In the genomic region with DNA sequence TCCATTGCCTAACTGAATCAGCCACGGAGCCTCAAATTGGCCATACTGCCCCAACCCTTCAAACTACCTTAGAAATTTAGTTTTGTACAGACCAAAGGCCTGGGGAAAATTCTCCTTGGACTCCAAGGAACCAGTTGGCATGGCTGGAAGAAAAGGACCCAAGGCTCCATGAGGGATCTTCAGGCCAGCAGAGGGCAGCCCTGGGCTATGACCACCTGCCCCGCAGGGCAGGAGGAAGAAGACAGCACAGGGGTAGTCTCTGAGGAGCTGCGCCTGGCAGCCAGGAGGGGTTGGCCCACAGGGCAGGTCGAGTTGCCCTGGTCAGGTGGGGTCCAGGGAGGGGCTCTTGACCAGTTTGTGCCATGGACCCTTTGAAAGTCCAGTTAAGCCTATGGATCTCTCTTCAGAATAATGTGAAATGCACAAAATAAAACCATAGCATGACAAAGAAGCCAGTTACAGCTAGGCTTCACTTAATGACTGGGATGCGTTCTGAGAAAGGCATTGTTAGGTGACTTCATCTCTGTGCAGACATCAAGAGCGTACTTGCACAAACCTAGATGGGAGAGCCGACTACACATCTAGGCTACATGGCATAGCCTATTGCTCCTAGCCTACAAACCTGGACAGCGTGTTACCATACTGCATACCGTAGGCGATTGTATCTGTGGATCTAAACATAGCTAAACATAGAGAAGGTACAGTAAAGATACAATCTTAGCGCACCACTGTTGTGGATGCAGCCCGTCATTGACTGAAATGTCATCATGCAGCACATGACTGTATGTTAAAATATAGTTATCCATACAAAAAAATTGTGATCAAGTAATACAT, we compare ENCODE assay signal across 1 cellular context.
TF ChIP-seq lines count a peak whose summit lies in the region.

No MANE protein-coding gene starts in this region.

TF ChIP-seq in K562, 482 proteins besides CTCF, POLR2A, EP300 and RAD21 (continued from another document):
- TF ChIP-seq CTCFL (IDR thresholded peaks at IDR 0.05; ENCODE audit: borderline replicate concordance, insufficient read depth, low read depth, low read length, poor library complexity, severe bottlenecking) (peak; percentile 57), KLF16 (IDR thresholded peaks at IDR 0.05) (0 out of 2 replicates have a peak, but pooled peaks have one; percentile 17), ZFP36 (IDR thresholded peaks at IDR 0.05; ENCODE audit: low read depth, low read length, partially characterized antibody) (peak; percentile 20), YY1 (IDR thresholded peaks at IDR 0.05; ENCODE audit: borderline replicate concordance in 1 of 3, control insufficient read depth in 1 of 3, extremely low read depth in 1 of 3, insufficient read depth in 3 of 3, insufficient read length in 1 of 3, insufficient replicate concordance in 2 of 3, low read depth in 1 of 3, low read length in 2 of 3) (peak in 1 of 3 experiments; percentile 24), MED1 (CRISPR knock-in tag; IDR thresholded peaks at IDR 0.05; ENCODE audit: borderline replicate concordance) (no peak), DEAF1 (CRISPR knock-in tag; IDR thresholded peaks at IDR 0.05) (peak; percentile 70), NRF1 (conservative IDR thresholded peaks at IDR 0.05 in 1 of 2, IDR thresholded peaks at IDR 0.05 in 1 of 2) (0 out of 4 replicates have a peak, but pooled peaks of 1 of the 2 experiments have one; percentile 8), CEBPB (tag; IDR thresholded peaks at IDR 0.05) (no peak), NFE2L1 (tag; IDR thresholded peaks at IDR 0.05; ENCODE audit: borderline replicate concordance, low read depth) (no peak), RCOR1 (IDR thresholded peaks at IDR 0.05; ENCODE audit: borderline replicate concordance in 1 of 2, low read depth in 2 of 2, low read length in 2 of 2) (0 out of 4 replicates have a peak, but pooled peaks of 1 of the 2 experiments have one; percentile 36), SMAD2 (IDR thresholded peaks at IDR 0.05; ENCODE audit: low read depth, low read length) (no peak), STAG1 (CRISPR knock-in tag; IDR thresholded peaks at IDR 0.05; ENCODE audit: borderline replicate concordance) (peak; percentile 23; the same call in 1 of the 2 replicates), CEBPG (CRISPR knock-in tag; IDR thresholded peaks at IDR 0.05) (0 out of 2 replicates have a peak, but pooled peaks have one; percentile 14), CEBPG (tag; conservative IDR thresholded peaks at IDR 0.05 in 1 of 2, IDR thresholded peaks at IDR 0.05 in 1 of 2) (no peak), SMC3 (conservative IDR thresholded peaks at IDR 0.05; ENCODE audit: insufficient read depth, low read depth, low read length) (peak; percentile 84), ZNF239 (CRISPR knock-in tag; IDR thresholded peaks at IDR 0.05) (no peak), MYC (IDR thresholded peaks at IDR 0.05; ENCODE audit: low read depth, low read length) (peak; percentile 47; the same call in 1 of the 2 replicates), MYC (CRISPR knock-in tag; IDR thresholded peaks at IDR 0.05; ENCODE audit: borderline replicate concordance, low read depth) (no peak), ZNF140 (CRISPR knock-in tag; IDR thresholded peaks at IDR 0.05) (no peak)
- TF ChIP-seq, protein P1, sequence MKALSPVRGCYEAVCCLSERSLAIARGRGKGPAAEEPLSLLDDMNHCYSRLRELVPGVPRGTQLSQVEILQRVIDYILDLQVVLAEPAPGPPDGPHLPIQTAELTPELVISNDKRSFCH (CRISPR knock-in tag; IDR thresholded peaks at IDR 0.05), result no peak
- TF ChIP-seq, protein P1 (tag; IDR thresholded peaks at IDR 0.05), result 0 out of 2 replicates have a peak, but pooled peaks have one; percentile 45
